Comparison of ENCODE assay signal across 23 cellular contexts in genomic region chr9:75184471-75184870, GRCh38.
DNase-seq lines count a peak whose midpoint lies in the region; ATAC-seq lines count a peak whose summit lies in the region.
"Had no signal": no experiment of that assay in that cellular context is flagged by ENCODE, and none has a peak within 500 bp of the region (broad histone marks: within the 10 kb centered on the region; RNA-seq: fewer than 3 reads in every experiment).

No MANE protein-coding gene starts in this region.

- no peaks in the 10 kb centered on the region for H3K9me3 Mint-ChIP-seq in activated naive CD8-positive, alpha-beta T cell treated with anti-CD3 and anti-CD28 coated beads, Interleukin-2, amount 10 ng/mL, durations not matched to agents 7 days and 5 days
- no peaks in the 10 kb centered on the region for H3K9me3 Mint-ChIP-seq in activated naive CD8-positive, alpha-beta T cell treated with anti-CD3 and anti-CD28 coated beads, Interleukin-2, amount 50 U/mL, for 24 hours
- H3K9me3 Mint-ChIP-seq in effector memory CD8-positive, alpha-beta T cell: no peaks in the 10 kb centered on the region
- no peaks in the 10 kb centered on the region for H3K9me3 Mint-ChIP-seq in stimulated activated effector memory CD8-positive, alpha-beta T cell treated with anti-CD3 and anti-CD28 coated beads, Interleukin-12 subunit alpha, Interleukin-12 subunit beta, amount 100 ng/mL, for 72 hours
- H3K9me3 Mint-ChIP-seq: GM23338 had no signal

- H3K27me3 Mint-ChIP-seq in activated naive CD8-positive, alpha-beta T cell treated with anti-CD3 and anti-CD28 coated beads, Interleukin-2, amount 10 ng/mL, durations not matched to agents 7 days and 5 days: no peaks in the 10 kb centered on the region
- no peaks in the 10 kb centered on the region for H3K27me3 Mint-ChIP-seq in activated naive CD8-positive, alpha-beta T cell treated with anti-CD3 and anti-CD28 coated beads, Interleukin-2, amount 50 U/mL, for 24 hours
- H3K27me3 Mint-ChIP-seq in effector memory CD8-positive, alpha-beta T cell: no peaks in the 10 kb centered on the region
- H3K27me3 Mint-ChIP-seq: progenitor cell of endocrine pancreas had no signal

- H3K4me3 Mint-ChIP-seq in activated naive CD8-positive, alpha-beta T cell treated with anti-CD3 and anti-CD28 coated beads, Interleukin-2, amount 10 ng/mL, durations not matched to agents 7 days and 5 days: no peak overlapping the region
- H3K4me3 Mint-ChIP-seq in activated naive CD8-positive, alpha-beta T cell treated with anti-CD3 and anti-CD28 coated beads, Interleukin-2, amount 50 U/mL, for 24 hours: no peak overlapping the region
- no peak overlapping the region for H3K4me3 Mint-ChIP-seq in effector memory CD8-positive, alpha-beta T cell
- no peak overlapping the region for H3K4me3 Mint-ChIP-seq in stimulated activated effector memory CD8-positive, alpha-beta T cell treated with anti-CD3 and anti-CD28 coated beads, Interleukin-12 subunit alpha, Interleukin-12 subunit beta, amount 100 ng/mL, for 72 hours
- H3K4me3 Mint-ChIP-seq: CD14-positive monocyte, GM23338, neural progenitor cell had no signal

- no peak for DNase-seq in activated naive CD8-positive, alpha-beta T cell treated with anti-CD3 and anti-CD28 coated beads, Interleukin-2, amount 10 ng/mL, durations not matched to agents 7 days and 5 days
- no peak for DNase-seq in activated naive CD8-positive, alpha-beta T cell treated with anti-CD3 and anti-CD28 coated beads, Interleukin-2, amount 50 U/mL, for 24 hours
- DNase-seq in effector memory CD8-positive, alpha-beta T cell: no peak
- DNase-seq in stimulated activated effector memory CD8-positive, alpha-beta T cell treated with anti-CD3 and anti-CD28 coated beads, Interleukin-12 subunit alpha, Interleukin-12 subunit beta, amount 100 ng/mL, for 72 hours (ENCODE audit: low spot score in 2 of 2): peak in 1 of 2 donors; percentile 42
- DNase-seq: activated effector memory CD4-positive, alpha-beta T cell treated with Interleukin-2 at 50 U/mL for 16 hours; amniotic stem cell; islet precursor cell; KBM-7; midbrain; MM.1S; NCI-H1417 treated with DMSO at 0.1 percent for 48 hours; NCI-H774; T1000 had no signal

- POLR2A ChIA-PET in activated naive CD8-positive, alpha-beta T cell treated with anti-CD3 and anti-CD28 coated beads, Interleukin-2, amount 10 ng/mL, durations not matched to agents 7 days and 5 days (lab: Charles Lee): interaction anchor here (0.6 kb wide), 1 partner anchor 41 kb away, joined by 3 read pairs; no protein-coding TSS in a partner anchor

- H3K27ac Mint-ChIP-seq in activated naive CD8-positive, alpha-beta T cell treated with anti-CD3 and anti-CD28 coated beads, Interleukin-2, amount 10 ng/mL, durations not matched to agents 7 days and 5 days: peak overlapping the region; percentile 37
- no peak overlapping the region for H3K27ac Mint-ChIP-seq in activated naive CD8-positive, alpha-beta T cell treated with anti-CD3 and anti-CD28 coated beads, Interleukin-2, amount 50 U/mL, for 24 hours
- H3K27ac Mint-ChIP-seq in effector memory CD8-positive, alpha-beta T cell: peak overlapping the region; percentile 17 to 67
- H3K27ac Mint-ChIP-seq in stimulated activated effector memory CD8-positive, alpha-beta T cell treated with anti-CD3 and anti-CD28 coated beads, Interleukin-12 subunit alpha, Interleukin-12 subunit beta, amount 100 ng/mL, for 72 hours: no peak overlapping the region
- H3K27ac Mint-ChIP-seq: CD14-positive monocyte, GM23338, neural progenitor cell, progenitor cell of endocrine pancreas had no signal

- no peak for ATAC-seq in activated naive CD8-positive, alpha-beta T cell treated with anti-CD3 and anti-CD28 coated beads, Interleukin-2, amount 10 ng/mL, durations not matched to agents 7 days and 5 days (ENCODE audit: low read depth)
- ATAC-seq in activated naive CD8-positive, alpha-beta T cell treated with anti-CD3 and anti-CD28 coated beads, Interleukin-2, amount 50 U/mL, for 24 hours: no peak
- peak; percentile 39 for ATAC-seq in HG02885 (IDR thresholded peaks at IDR 0.05; ENCODE audit: poor library complexity, unreplicated experiment)
- ATAC-seq in effector memory CD8-positive, alpha-beta T cell (replicated peaks): no peak
- ATAC-seq in stimulated activated effector memory CD8-positive, alpha-beta T cell treated with anti-CD3 and anti-CD28 coated beads, Interleukin-12 subunit alpha, Interleukin-12 subunit beta, amount 100 ng/mL, for 72 hours: peak; percentile 68
- ATAC-seq in GM21367 (IDR thresholded peaks at IDR 0.05; ENCODE audit: unreplicated experiment): no peak
- ATAC-seq in HG03039 (IDR thresholded peaks at IDR 0.05; ENCODE audit: unreplicated experiment): no peak
- ATAC-seq: gastroesophageal sphincter, GM23338, sciatic nerve, SK-N-SH treated with all-trans-retinoic acid at 6 μM for 48 hours had no signal

- peaks cover 4% of the 10 kb centered on the region for H3K4me1 Mint-ChIP-seq in activated naive CD8-positive, alpha-beta T cell treated with anti-CD3 and anti-CD28 coated beads, Interleukin-2, amount 10 ng/mL, durations not matched to agents 7 days and 5 days
- H3K4me1 Mint-ChIP-seq in activated naive CD8-positive, alpha-beta T cell treated with anti-CD3 and anti-CD28 coated beads, Interleukin-2, amount 50 U/mL, for 24 hours: peaks cover 8% of the 10 kb centered on the region
- peaks cover 9 to 18% of the 10 kb centered on the region in 2 donors for H3K4me1 Mint-ChIP-seq in effector memory CD8-positive, alpha-beta T cell (ENCODE audit: low read depth in 2 of 2)
- peaks cover 23% of the 10 kb centered on the region for H3K4me1 Mint-ChIP-seq in stimulated activated effector memory CD8-positive, alpha-beta T cell treated with anti-CD3 and anti-CD28 coated beads, Interleukin-12 subunit alpha, Interleukin-12 subunit beta, amount 100 ng/mL, for 72 hours
- H3K4me1 Mint-ChIP-seq: GM23338, neural progenitor cell had no signal

- peaks cover 4% of the 10 kb centered on the region for H3K36me3 Mint-ChIP-seq in activated naive CD8-positive, alpha-beta T cell treated with anti-CD3 and anti-CD28 coated beads, Interleukin-2, amount 10 ng/mL, durations not matched to agents 7 days and 5 days
- H3K36me3 Mint-ChIP-seq in activated naive CD8-positive, alpha-beta T cell treated with anti-CD3 and anti-CD28 coated beads, Interleukin-2, amount 50 U/mL, for 24 hours (ENCODE audit: low read depth): peaks cover 3% of the 10 kb centered on the region
- H3K36me3 Mint-ChIP-seq in effector memory CD8-positive, alpha-beta T cell (ENCODE audit: insufficient read depth): no peaks in the 10 kb centered on the region
- peaks cover 19% of the 10 kb centered on the region for H3K36me3 Mint-ChIP-seq in stimulated activated effector memory CD8-positive, alpha-beta T cell treated with anti-CD3 and anti-CD28 coated beads, Interleukin-12 subunit alpha, Interleukin-12 subunit beta, amount 100 ng/mL, for 72 hours
- H3K36me3 Mint-ChIP-seq: neural progenitor cell had no signal

Comparison
In these comparisons a context has a peak if more than half of its experiments do, and no peak if none do; other contexts are left out.
1. H3K27ac Mint-ChIP-seq: peak in activated naive CD8-positive, alpha-beta T cell treated with anti-CD3 and anti-CD28 coated beads, Interleukin-2, amount 10 ng/mL, durations not matched to agents 7 days and 5 days (single experiment) and effector memory CD8-positive, alpha-beta T cell (2 of 2); none in activated naive CD8-positive, alpha-beta T cell treated with anti-CD3 and anti-CD28 coated beads, Interleukin-2, amount 50 U/mL, for 24 hours (single experiment) and stimulated activated effector memory CD8-positive, alpha-beta T cell treated with anti-CD3 and anti-CD28 coated beads, Interleukin-12 subunit alpha, Interleukin-12 subunit beta, amount 100 ng/mL, for 72 hours (single experiment).
2. ATAC-seq: peak in HG02885 (single experiment) and stimulated activated effector memory CD8-positive, alpha-beta T cell treated with anti-CD3 and anti-CD28 coated beads, Interleukin-12 subunit alpha, Interleukin-12 subunit beta, amount 100 ng/mL, for 72 hours (single experiment); none in activated naive CD8-positive, alpha-beta T cell treated with anti-CD3 and anti-CD28 coated beads, Interleukin-2, amount 10 ng/mL, durations not matched to agents 7 days and 5 days (single experiment), activated naive CD8-positive, alpha-beta T cell treated with anti-CD3 and anti-CD28 coated beads, Interleukin-2, amount 50 U/mL, for 24 hours (single experiment), effector memory CD8-positive, alpha-beta T cell (single experiment), GM21367 (single experiment) and HG03039 (single experiment).